8 cellular contexts compared by ENCODE assay signal in the genomic region with DNA sequence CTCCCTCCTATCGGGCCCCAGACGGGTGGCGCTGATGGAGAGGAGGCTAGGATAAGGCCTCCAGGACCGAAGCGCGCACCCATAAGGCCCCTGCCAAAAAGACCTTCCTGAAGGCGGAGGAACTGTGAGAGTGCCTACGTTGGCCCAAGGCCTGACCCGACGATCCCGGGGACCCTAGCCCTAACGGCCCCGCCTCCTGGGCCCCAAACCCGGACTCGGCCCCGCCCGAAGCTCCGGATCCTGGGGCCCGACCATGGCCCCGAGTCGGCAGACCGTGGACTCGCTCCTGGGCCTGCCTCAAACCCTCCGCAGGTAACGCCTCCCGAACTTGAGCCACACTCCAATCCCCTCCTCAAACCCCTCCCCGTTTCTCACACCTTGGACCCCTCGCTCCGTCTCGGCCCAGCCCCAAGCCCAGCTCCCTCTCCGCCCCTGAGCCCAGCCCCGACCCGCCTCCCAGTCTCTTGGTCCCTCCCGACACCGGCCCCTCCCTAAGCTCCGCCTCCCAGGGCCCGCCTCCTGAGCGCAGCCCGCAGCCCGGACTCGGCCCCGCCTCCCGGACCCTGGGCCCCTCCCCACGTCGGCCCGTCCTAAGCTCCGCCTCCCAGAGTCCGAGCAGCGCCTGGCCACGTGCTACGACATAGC. TPM values are rescaled to one million over a fixed set of nuclear protein-coding genes. Genes with fewer than 3 reads are reported as not detected.
A peak's percentile ranks its signal among the peaks of the same experiment; 100 is the strongest.
DNase-seq lines count a peak whose midpoint lies in the region; ATAC-seq, FAIRE-seq and TF ChIP-seq lines count a peak whose summit lies in the region.
"Not testable (repeated sequence)": the region's sequence is repeated elsewhere in the genome, so short reads cannot be mapped to it uniquely, and the experiment has no call there.

No MANE protein-coding gene starts in this region.

- ATAC-seq in GM21423 (IDR thresholded peaks at IDR 0.05; ENCODE audit: unreplicated experiment) (peak; percentile 21), Panc1 (peak; percentile 72)

- TSS peak; percentile 88 for BruUV-seq in Panc1 (replicated peaks; lab: Mats Ljungman, UMichigan)

- not testable (repeated sequence) for TF ChIP-seq EP300 in stomach (IDR thresholded peaks at IDR 0.05)

- TF ChIP-seq POLR2A in stomach (IDR thresholded peaks at IDR 0.05), result not testable (repeated sequence)

- H3K27me3 ChIP-seq in Panc1 (ENCODE audit: control insufficient read depth, insufficient read depth, low read length); mononuclear cell (ENCODE audit: insufficient read depth, low read length); stomach: not testable (repeated sequence)

- in situ Hi-C loops in Panc1 (cut with HindIII; ENCODE audit: low pct_unique_long_range_greater_than_20kb, low sequenced_read_pairs), result not testable (repeated sequence)

- H3K27ac ChIP-seq in Panc1 (ENCODE audit: low read length) (peak overlapping the region; percentile 65), angular gyrus (ENCODE audit: low read depth, low read length) (peak overlapping the region; percentile 90), stomach (peak overlapping the region; percentile 45 to 94 (median 88))

- FAIRE-seq in HTR-8/SVneo (lab: Jason Lieb, UNC), result not testable (repeated sequence)

- intact Hi-C loops in Panc1 (cut with micrococcal nuclease; ENCODE audit: unreplicated experiment); stomach (cut with DNase I; ENCODE audit: low total_unique reads): not testable (repeated sequence)

- DNase-seq in COLO829 (ENCODE audit: low spot score), result peak; percentile 35
- DNase-seq in HTR-8/SVneo (ENCODE audit: insufficient read length, low spot score), result peak; percentile 74
- not testable (repeated sequence) for DNase-seq in Panc1 (ENCODE audit: low read depth, low spot score); stomach
- DNase-seq in fibroblast of the aortic adventitia (ENCODE audit: low read depth), result peak; percentile 65

- not testable (repeated sequence) for H3K36me3 ChIP-seq in Panc1 (ENCODE audit: control insufficient read depth, insufficient read depth, low read length); stomach

- CTCF ChIA-PET in Panc1 (lab: Charles Lee), result not testable (repeated sequence)

- WGBS in stomach, 5 donors, result 1 to 2% (median 2%) methylated on average over 33 to 51 of the region's 51 CpGs

- peak overlapping the region; percentile 57 to 67 for H3K4me3 ChIP-seq in Panc1 (ENCODE audit: low read depth in 2 of 2, low read length in 2 of 2)
- peak overlapping the region; percentile 71 for H3K4me3 ChIP-seq in fibroblast of the aortic adventitia (ENCODE audit: low read depth, low read length)
- peak overlapping the region; percentile 66 for H3K4me3 ChIP-seq in mononuclear cell (ENCODE audit: low read length)
- peak overlapping the region; percentile 59 to 79 (median 68) for H3K4me3 ChIP-seq in stomach

- not testable (repeated sequence) for TF ChIP-seq CTCF in Panc1 (IDR thresholded peaks at IDR 0.05); fibroblast of the aortic adventitia (IDR thresholded peaks at IDR 0.05; ENCODE audit: insufficient read depth, low read length); stomach (IDR thresholded peaks at IDR 0.05)

- POLR2A ChIA-PET in Panc1 (lab: Charles Lee), result interaction anchor here (0.6 kb wide), 2 partner anchors 303 to 1117 kb away, joined by 4 read pairs; no protein-coding TSS in a partner anchor

- H3K9me3 ChIP-seq in Panc1 (ENCODE audit: control insufficient read depth, insufficient read depth, low read depth, low read length); mononuclear cell (ENCODE audit: low read depth, low read length); stomach: not testable (repeated sequence)

- H3K4me1 ChIP-seq in Panc1 (ENCODE audit: control insufficient read depth, insufficient read depth, low read length); mononuclear cell (ENCODE audit: insufficient read depth, low read length): not testable (repeated sequence)
- peaks cover 0 to 17% (median 9%) of the 10 kb centered on the region in 4 donors for H3K4me1 ChIP-seq in stomach

RNA-seq across cellular contexts. Expression of a gene that starts 46.5 kb away (rescaled TPM):
- total RNA-seq in Panc1 (2021; ENCODE audit: unreplicated experiment) (not detected), fibroblast of the aortic adventitia (ENCODE audit: low replicate concordance) (not detected in 2 replicates), mononuclear cell (not detected), stomach (not detected)
- polyA plus RNA-seq in Panc1 (2012; ENCODE audit: insufficient read length), result not detected
- not detected for polyA plus RNA-seq in stomach
